Comparison of ENCODE assay signal across 9 cellular contexts in genomic region chr6:21666788-21667681, GRCh38.
DNase-seq lines count a peak whose midpoint lies in the region; ATAC-seq and TF ChIP-seq lines count a peak whose summit lies in the region.
"Had no signal": no experiment of that assay in that cellular context is flagged by ENCODE, and none has a peak within 500 bp of the region (broad histone marks: within the 10 kb centered on the region; RNA-seq: fewer than 3 reads in every experiment).

No MANE protein-coding gene starts in this region.

- H3K36me3 ChIP-seq in ascending aorta (no peaks in the 10 kb centered on the region), left lung (no peaks in the 10 kb centered on the region), testis (ENCODE audit: low read depth, missing control alignments) (no peaks in the 10 kb centered on the region)

- H3K4me1 Mint-ChIP-seq in activated CD4-positive, alpha-beta T cell treated with anti-CD3 and anti-CD28 coated beads, Interleukin-2, amount 10 ng/mL, durations not matched to agents 7 days and 5 days: peaks cover 32% of the 10 kb centered on the region

- no peaks in the 10 kb centered on the region for H3K9me3 Mint-ChIP-seq in activated CD4-positive, alpha-beta T cell treated with anti-CD3 and anti-CD28 coated beads, Interleukin-2, amount 10 ng/mL, durations not matched to agents 7 days and 5 days

- H3K4me1 ChIP-seq in ascending aorta (peaks cover 0 to 10% of the 10 kb centered on the region in 2 donors), left lung (peaks cover 5 to 41% of the 10 kb centered on the region in 2 donors), testis (peaks cover 13% of the 10 kb centered on the region)

- peak overlapping the region; percentile 54 for H3K4me3 Mint-ChIP-seq in activated CD4-positive, alpha-beta T cell treated with anti-CD3 and anti-CD28 coated beads, Interleukin-2, amount 10 ng/mL, durations not matched to agents 7 days and 5 days

- TF ChIP-seq POLR2A in testis (IDR thresholded peaks at IDR 0.05): no peak

- WGBS in testis, 2 donors: 36 to 39% methylated on average over 29 of the region's 29 CpGs

- H3K4me3 ChIP-seq in ascending aorta (peak overlapping the region; percentile 66 to 76), left lung (peak overlapping the region; percentile 38 to 42), testis (peak overlapping the region; percentile 5 to 45)

- H3K27ac Mint-ChIP-seq in activated CD4-positive, alpha-beta T cell treated with anti-CD3 and anti-CD28 coated beads, Interleukin-2, amount 10 ng/mL, durations not matched to agents 7 days and 5 days: no peak overlapping the region

- no peaks in the 10 kb centered on the region for H3K9me3 ChIP-seq in ascending aorta
- no peaks in the 10 kb centered on the region for H3K9me3 ChIP-seq in left lung
- no peaks in the 10 kb centered on the region for H3K9me3 ChIP-seq in testis

- H3K27ac ChIP-seq in ascending aorta (peak overlapping the region; percentile 58 to 66), left lung (peak overlapping the region; percentile 57 to 76), testis (no peak overlapping the region)
- H3K27ac ChIP-seq: C4-2B had no signal

- peaks cover 2% of the 10 kb centered on the region for H3K36me3 Mint-ChIP-seq in activated CD4-positive, alpha-beta T cell treated with anti-CD3 and anti-CD28 coated beads, Interleukin-2, amount 10 ng/mL, durations not matched to agents 7 days and 5 days (ENCODE audit: low read depth)

- peak; percentile 8 for DNase-seq in activated CD4-positive, alpha-beta T cell treated with anti-CD3 and anti-CD28 coated beads, Interleukin-2, amount 10 ng/mL, durations not matched to agents 7 days and 5 days
- no peak for DNase-seq in activated CD4-positive, alpha-beta T cell treated with anti-CD3 and anti-CD28 coated beads, Interleukin-2, amount 50 U/mL, for 48 hours
- no peak for DNase-seq in ascending aorta (ENCODE audit: low spot score in 2 of 2)
- no peak for DNase-seq in left lung
- no peak for DNase-seq in testis
- no peak for DNase-seq in NCI-H146 treated with DMSO at 0.1 percent for 48 hours (lab: John Stamatoyannopoulos, UW; ENCODE audit: unreplicated experiment)
- no peak for DNase-seq in D341Med (ENCODE audit: low spot score)

- intact Hi-C loops in ascending aorta (cut with DNase I) (loop anchor here (2.0 to 10.0 kb wide), 3 partner anchors 35 to 1218 kb away; no protein-coding TSS in a partner anchor), left lung (cut with DNase I) (no loop called here), testis (cut with DNase I; ENCODE audit: low total_unique reads) (no loop called here)

- POLR2A ChIA-PET in activated CD4-positive, alpha-beta T cell treated with anti-CD3 and anti-CD28 coated beads, Interleukin-2, amount 10 ng/mL, durations not matched to agents 7 days and 5 days (lab: Charles Lee): no interaction called here

- CTCF ChIA-PET in activated CD4-positive, alpha-beta T cell treated with anti-CD3 and anti-CD28 coated beads, Interleukin-2, amount 10 ng/mL, durations not matched to agents 7 days and 5 days (lab: Charles Lee): interaction anchor here (0.6 kb wide), 1 partner anchor 1610 kb away, joined by 3 read pairs; no protein-coding TSS in a partner anchor

- no peaks in the 10 kb centered on the region for H3K27me3 ChIP-seq in ascending aorta
- peaks cover 19 to 73% of the 10 kb centered on the region in 2 donors for H3K27me3 ChIP-seq in left lung
- H3K27me3 ChIP-seq in testis: no peaks in the 10 kb centered on the region

- peaks cover 75% of the 10 kb centered on the region for H3K27me3 Mint-ChIP-seq in activated CD4-positive, alpha-beta T cell treated with anti-CD3 and anti-CD28 coated beads, Interleukin-2, amount 10 ng/mL, durations not matched to agents 7 days and 5 days

- peak; percentile 6 for ATAC-seq in left lung
- ATAC-seq in GM19324 (IDR thresholded peaks at IDR 0.05; ENCODE audit: low FRiP score, unreplicated experiment): no peak

- TF ChIP-seq CTCF in ascending aorta (IDR thresholded peaks at IDR 0.05): no peak
- TF ChIP-seq CTCF in left lung (IDR thresholded peaks at IDR 0.05): no peak
- no peak for TF ChIP-seq CTCF in testis (IDR thresholded peaks at IDR 0.05)

Comparison
In these comparisons a context has a peak if more than half of its experiments do, and no peak if none do; other contexts are left out.
1. H3K27ac ChIP-seq: peak in ascending aorta (2 of 2) and left lung (2 of 2); none in testis (0 of 2).
2. Peak in every context shown above with its lines, with median percentiles within 50 percentile points of each other: H3K4me3 ChIP-seq.